Comparison of ENCODE assay signal across 23 cellular contexts in the genomic region with DNA sequence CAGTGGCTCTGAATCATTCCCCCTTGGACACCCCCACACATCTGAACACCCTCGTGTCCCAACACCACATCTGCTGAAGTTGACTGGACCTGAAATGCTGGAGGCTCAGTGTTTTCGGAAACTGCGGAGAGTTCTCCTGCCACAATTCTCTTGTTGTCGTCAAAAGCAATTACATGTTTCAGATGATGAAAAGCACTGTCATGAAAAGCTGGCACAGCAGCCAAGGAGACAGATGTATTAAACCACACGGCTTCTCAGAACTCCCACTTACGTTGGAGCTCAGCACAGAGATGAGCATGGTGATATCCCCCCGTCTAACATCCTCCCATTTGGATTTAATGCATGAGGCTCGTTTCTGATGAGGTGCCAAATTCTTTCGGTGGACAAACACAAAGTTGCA.
"Had no signal": no experiment of that assay in that cellular context is flagged by ENCODE, and none has a peak within 500 bp of the region (broad histone marks: within the 10 kb centered on the region; RNA-seq: fewer than 3 reads in every experiment).

No MANE protein-coding gene starts in this region.

- H3K36me3 ChIP-seq: gastrocnemius medialis, ovary, prostate gland, spleen, thoracic aorta had no signal

- H3K4me3 ChIP-seq: gastrocnemius medialis, ovary, prostate gland, spleen, thoracic aorta had no signal

- H3K27me3 ChIP-seq: gastrocnemius medialis, ovary had no signal

- ATAC-seq: gastrocnemius medialis; left ventricle myocardium superior; naive thymus-derived CD8-positive, alpha-beta T cell had no signal

- H3K4me1 Mint-ChIP-seq: naive thymus-derived CD8-positive, alpha-beta T cell had no signal

- H3K27ac Mint-ChIP-seq: brain; mesothelial cell of epicardium; naive thymus-derived CD8-positive, alpha-beta T cell; type B pancreatic cell had no signal

- FAIRE-seq: islet of Langerhans had no signal

- H3K9me3 ChIP-seq: gastrocnemius medialis, ovary, prostate gland, spleen, thoracic aorta had no signal

- H3K36me3 Mint-ChIP-seq: brain; mesothelial cell of epicardium; naive thymus-derived CD8-positive, alpha-beta T cell; type B pancreatic cell had no signal

- H3K27ac ChIP-seq: ovary, prostate gland, spleen, thoracic aorta had no signal

- H3K4me3 Mint-ChIP-seq: brain; mesothelial cell of epicardium; naive thymus-derived CD8-positive, alpha-beta T cell; type B pancreatic cell had no signal

- H3K4me1 ChIP-seq: prostate gland had no signal

- H3K9me3 Mint-ChIP-seq: brain; mesothelial cell of epicardium; naive thymus-derived CD8-positive, alpha-beta T cell; type B pancreatic cell had no signal

- DNase-seq: activated CD4-positive, alpha-beta T cell treated with anti-CD3 and anti-CD28 coated beads for 1 hour; activated CD8-positive, alpha-beta memory T cell treated with anti-CD3 and anti-CD28 coated beads for 24 hours; activated CD8-positive, alpha-beta memory T cell treated with anti-CD3 and anti-CD28 coated beads, Interleukin-2, amount 50 U/mL, for 48 hours; activated effector memory CD4-positive, alpha-beta T cell treated with Interleukin-2 at 50 U/mL for 16 hours; activated naive CD4-positive, alpha-beta T cell treated with anti-CD3 and anti-CD28 coated beads, Interleukin-2, amount 50 U/mL, for 16 hours; activated T-cell treated with anti-CD3 and anti-CD28 coated beads, Interleukin-2, amount 50 U/mL, for 48 hours; aorta; erythroblast; gastrocnemius medialis; left ventricle myocardium superior; mammary epithelial cell; naive thymus-derived CD8-positive, alpha-beta T cell; ovary; spleen; stimulated activated CD4-positive, alpha-beta T cell treated with anti-CD3 and anti-CD28 coated beads, Interleukin-4, amount 100 ng/mL, for 1 hour; stimulated activated naive CD4-positive, alpha-beta T cell; T-helper 9 cell had no signal
